ENCODE assay signal across 15 cellular contexts in the genomic region with DNA sequence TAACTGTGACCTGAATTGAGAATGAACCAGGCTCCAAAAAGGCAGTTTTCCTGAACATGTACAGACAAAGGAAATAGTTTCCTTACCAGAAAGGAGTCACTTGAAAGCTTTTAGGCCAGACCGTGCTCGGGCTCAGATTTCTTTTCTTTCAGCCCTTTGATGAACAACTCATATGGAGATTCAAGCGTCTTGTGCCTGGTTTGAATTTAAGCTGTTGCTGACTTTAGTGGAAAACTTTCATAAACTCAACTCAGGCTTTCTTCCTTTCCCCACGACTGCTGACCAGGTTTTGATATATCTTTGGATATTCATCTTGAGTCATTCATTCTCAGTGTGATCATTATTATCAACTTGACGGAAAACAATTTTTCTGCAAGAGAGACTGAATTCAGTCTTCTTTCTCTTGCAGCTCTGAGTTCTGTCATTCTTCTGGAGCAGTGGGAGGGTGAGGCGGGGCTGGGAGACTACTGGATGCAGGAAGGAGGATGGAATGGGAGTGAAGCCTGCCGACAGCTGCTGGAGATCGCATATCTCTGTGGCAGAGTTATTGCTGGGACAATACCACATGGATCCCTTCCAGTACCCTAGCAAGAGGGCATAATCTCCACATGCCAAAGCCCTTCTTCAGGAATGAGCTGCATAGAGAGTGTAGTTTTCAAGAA.
DNase-seq lines count a peak whose midpoint lies in the region; ATAC-seq and TF ChIP-seq lines count a peak whose summit lies in the region.
"Had no signal": no experiment of that assay in that cellular context is flagged by ENCODE, and none has a peak within 500 bp of the region (broad histone marks: within the 10 kb centered on the region; RNA-seq: fewer than 3 reads in every experiment).

No MANE protein-coding gene starts in this region.

- H3K36me3 ChIP-seq in neuron (ENCODE audit: insufficient read depth, low read length): no peaks in the 10 kb centered on the region
- H3K36me3 ChIP-seq in PC-3 (ENCODE audit: low read depth, low read length): no peaks in the 10 kb centered on the region
- H3K36me3 ChIP-seq: left lung had no signal

- no peaks in the 10 kb centered on the region for H3K27me3 ChIP-seq in neuron (ENCODE audit: insufficient read depth, low read length)
- H3K27me3 ChIP-seq in PC-3 (ENCODE audit: low read length): peaks cover 48% of the 10 kb centered on the region
- H3K27me3 ChIP-seq: left lung had no signal

- BruUV-seq in PC-3 (replicated peaks; lab: Mats Ljungman, UMichigan): no TSS peak

- intact Hi-C loops in head of caudate nucleus (cut with DNase I) (no loop called here), PC-3 (cut with micrococcal nuclease) (no loop called here)

- TF ChIP-seq CTCF in PC-3 (conservative IDR thresholded peaks at IDR 0.05; ENCODE audit: low read depth, low read length): no peak

- ATAC-seq in PC-3: no peak
- ATAC-seq in GM18505 (IDR thresholded peaks at IDR 0.05; ENCODE audit: unreplicated experiment): no peak
- ATAC-seq: activated CD8-positive, alpha-beta T cell treated with anti-CD3 and anti-CD28 coated beads for 36 hours; activated naive CD8-positive, alpha-beta T cell treated with anti-CD3 and anti-CD28 coated beads, Interleukin-2, amount 50 U/mL, for 24 hours; stimulated activated memory B cell treated with anti-CD40 and anti-IgM and Interleukin-4, amounts not matched to agents 10 μg/mL and 1 μg/mL and 100 μg/mL, for 72 hours had no signal

- no peaks in the 10 kb centered on the region for H3K9me2 ChIP-seq in PC-3 (replicated peaks; ENCODE audit: low read length)

- H3K4me3 ChIP-seq in neuron (ENCODE audit: low read length) (peak overlapping the region; percentile 56), PC-3 (ENCODE audit: low read length) (no peak overlapping the region)
- H3K4me3 ChIP-seq: left lung had no signal

- TF ChIP-seq POLR2A in GM18505 (IDR thresholded peaks at IDR 0.05; ENCODE audit: borderline replicate concordance, extremely low read depth, insufficient read depth, insufficient read length): no peak

- DNase-seq in AG08395 (ENCODE audit: low spot score): peak; percentile 36
- peak; percentile 13 for DNase-seq in SK-N-DZ (ENCODE audit: low spot score)
- peak in 27 of 42 donors; percentile 7 to 55 (median 25) for DNase-seq in head of caudate nucleus
- DNase-seq in PC-3: no peak
- no peak for DNase-seq in activated T-cell treated with anti-CD3 and anti-CD28 coated beads, Interleukin-2, amount 50 U/mL, for 48 hours
- DNase-seq in stimulated activated CD4-positive, alpha-beta T cell treated with anti-CD3 and anti-CD28 coated beads, Interleukin-1b, Interleukin-23, amount 100 ng/mL, for 48 hours: no peak
- DNase-seq: activated CD8-positive, alpha-beta T cell treated with anti-CD3 and anti-CD28 coated beads for 36 hours; activated naive CD8-positive, alpha-beta T cell treated with anti-CD3 and anti-CD28 coated beads, Interleukin-2, amount 50 U/mL, for 24 hours; EL; Kasumi-1; left lung; NCI-H526 treated with DMSO at 0.1 percent for 48 hours had no signal

- no peaks in the 10 kb centered on the region for H3K79me2 ChIP-seq in PC-3 (ENCODE audit: low read length)

- no peak overlapping the region for H3K27ac ChIP-seq in PC-3 (ENCODE audit: low read length)

- no peaks in the 10 kb centered on the region for H3F3A ChIP-seq in PC-3 (ENCODE audit: low read length, unreplicated experiment)

- no peak overlapping the region for H3K9ac ChIP-seq in PC-3 (ENCODE audit: low read length)

- H3K9me3 ChIP-seq in neuron (ENCODE audit: low read length) (no peaks in the 10 kb centered on the region), PC-3 (ENCODE audit: low read length) (no peaks in the 10 kb centered on the region)
- H3K9me3 ChIP-seq: left lung had no signal

- H4K20me1 ChIP-seq in PC-3 (ENCODE audit: low read length): no peaks in the 10 kb centered on the region

- H3K4me1 ChIP-seq in neuron (ENCODE audit: insufficient read depth, low read length): peaks cover 65% of the 10 kb centered on the region
- no peaks in the 10 kb centered on the region for H3K4me1 ChIP-seq in PC-3 (ENCODE audit: insufficient read depth, low read length)

- no peak overlapping the region for H3K4me2 ChIP-seq in PC-3 (ENCODE audit: low read length)

- POLR2A ChIA-PET in PC-3 (lab: Charles Lee; ENCODE audit: unreplicated experiment): no interaction called here

- CTCF ChIA-PET in PC-3 (lab: Charles Lee): no interaction called here

- H2AFZ ChIP-seq in neuron (ENCODE audit: low read depth, low read length): peak overlapping the region; percentile 89
- H2AFZ ChIP-seq in PC-3 (ENCODE audit: low read length): no peak overlapping the region

Comparison
In these comparisons a context has a peak if more than half of its experiments do, and no peak if none do; other contexts are left out.
1. DNase-seq: peak in AG08395 (single experiment), SK-N-DZ (single experiment) and head of caudate nucleus (27 of 42); none in PC-3 (single experiment), activated T-cell treated with anti-CD3 and anti-CD28 coated beads, Interleukin-2, amount 50 U/mL, for 48 hours (0 of 2) and stimulated activated CD4-positive, alpha-beta T cell treated with anti-CD3 and anti-CD28 coated beads, Interleukin-1b, Interleukin-23, amount 100 ng/mL, for 48 hours (single experiment).